In genomic region chr9:113742471-113742870, GRCh38 we compare ENCODE assay signal across 1 cellular context.
TF ChIP-seq lines count a peak whose summit lies in the region.

No MANE protein-coding gene starts in this region.

TF ChIP-seq in IMR-90, 13 proteins besides CTCF, POLR2A, EP300 and RAD21:
- TF ChIP-seq CEBPB (IDR thresholded peaks at IDR 0.05; ENCODE audit: low read depth, low read length), result no peak
- TF ChIP-seq BHLHE40 (IDR thresholded peaks at IDR 0.05; ENCODE audit: low read depth, low read length), result no peak
- no peak for TF ChIP-seq RFX5 (IDR thresholded peaks at IDR 0.05; ENCODE audit: low read depth, low read length)
- TF ChIP-seq ELK1 (IDR thresholded peaks at IDR 0.05; ENCODE audit: borderline replicate concordance, low read depth, low read length), result no peak
- TF ChIP-seq MAZ (IDR thresholded peaks at IDR 0.05; ENCODE audit: borderline replicate concordance, low read depth, low read length), result no peak
- TF ChIP-seq NFE2L2 (IDR thresholded peaks at IDR 0.05; ENCODE audit: low read depth, low read length), result no peak
- TF ChIP-seq MAFK (IDR thresholded peaks at IDR 0.05; ENCODE audit: low read depth, low read length), result no peak
- no peak for TF ChIP-seq SMC3 (IDR thresholded peaks at IDR 0.05; ENCODE audit: low read depth, low read length)
- no peak for TF ChIP-seq FOS (IDR thresholded peaks at IDR 0.05; ENCODE audit: low read depth, low read length)
- TF ChIP-seq USF2 (IDR thresholded peaks at IDR 0.05; ENCODE audit: low read depth, low read length), result no peak
- TF ChIP-seq MXI1 (IDR thresholded peaks at IDR 0.05; ENCODE audit: borderline replicate concordance, low read depth, low read length), result no peak
- no peak for TF ChIP-seq RCOR1 (IDR thresholded peaks at IDR 0.05; ENCODE audit: insufficient replicate concordance, low read length)
- no peak for TF ChIP-seq CHD1 (IDR thresholded peaks at IDR 0.05; ENCODE audit: low read depth, low read length)
